11 cellular contexts compared by ENCODE assay signal in genomic region chr16:25011891-25012499, GRCh38. TPM values are rescaled to one million over a fixed set of nuclear protein-coding genes. Genes with fewer than 3 reads are reported as not detected.
DNase-seq lines count a peak whose midpoint lies in the region; ATAC-seq and TF ChIP-seq lines count a peak whose summit lies in the region.
"Had no signal": no experiment of that assay in that cellular context is flagged by ENCODE, and none has a peak within 500 bp of the region (broad histone marks: within the 10 kb centered on the region; RNA-seq: fewer than 3 reads in every experiment).

No MANE protein-coding gene starts in this region.

- H3K9ac ChIP-seq in SK-N-MC (ENCODE audit: insufficient read length): no peak overlapping the region
- H3K9ac ChIP-seq in fibroblast of lung (ENCODE audit: insufficient read depth, low read length): peak overlapping the region; percentile 11
- no peak overlapping the region for H3K9ac ChIP-seq in Karpas-422 (ENCODE audit: low read length)

- ATAC-seq in stimulated activated naive B cell treated with anti-CD40 and anti-IgM and Interleukin-4, amounts not matched to agents 10 μg/mL and 1 μg/mL and 100 μg/mL, for 72 hours (replicated peaks): no peak
- no peak for ATAC-seq in GM19452 (IDR thresholded peaks at IDR 0.05; ENCODE audit: unreplicated experiment)

- no peak for DNase-seq in activated T-cell treated with anti-CD3 and anti-CD28 coated beads, Interleukin-2, amount 50 U/mL, for 24 hours
- DNase-seq in activated T-cell treated with anti-CD3 and anti-CD28 coated beads for 4 hours: no peak
- no peak for DNase-seq in SK-N-MC (ENCODE audit: low read depth, low spot score)
- no peak for DNase-seq in fibroblast of lung (ENCODE audit: low read depth in 2 of 2)
- no peak for DNase-seq in stimulated activated naive B cell treated with anti-CD40 and anti-IgM and Interleukin-4, amounts not matched to agents 10 μg/mL and 1 μg/mL and 100 μg/mL, for 72 hours
- DNase-seq in Karpas-422: no peak
- DNase-seq in NCI-H2081 treated with DMSO at 0.1 percent for 48 hours (lab: John Stamatoyannopoulos, UW): no peak
- DNase-seq: KG1; stimulated activated CD4-positive, alpha-beta T cell treated with anti-CD3 and anti-CD28 coated beads, Interleukin-4, amount 100 ng/mL, for 24 hours had no signal

- H3K79me2 ChIP-seq in fibroblast of lung (ENCODE audit: control insufficient read depth, insufficient read depth, low read length) (peaks cover 81% of the 10 kb centered on the region), Karpas-422 (ENCODE audit: low read length) (peaks cover 54% of the 10 kb centered on the region)

- H3K36me3 ChIP-seq in SK-N-MC (ENCODE audit: insufficient read depth, low read length) (no peaks in the 10 kb centered on the region), fibroblast of lung (ENCODE audit: control insufficient read depth, insufficient read depth, low read length) (no peaks in the 10 kb centered on the region), Karpas-422 (ENCODE audit: insufficient read depth, low read length) (peaks cover 31% of the 10 kb centered on the region)
- H3K36me3 ChIP-seq: cardiac muscle cell had no signal

- H4K20me1 ChIP-seq in fibroblast of lung (ENCODE audit: control insufficient read depth, extremely low read depth, insufficient read depth, low read length) (no peaks in the 10 kb centered on the region), Karpas-422 (ENCODE audit: insufficient read depth, low read depth, low read length) (peaks cover 62% of the 10 kb centered on the region)

- no peaks in the 10 kb centered on the region for H3K9me3 ChIP-seq in SK-N-MC (ENCODE audit: low read depth, low read length)
- no peaks in the 10 kb centered on the region for H3K9me3 ChIP-seq in fibroblast of lung (ENCODE audit: control insufficient read depth, insufficient read depth, low read depth, low read length)
- no peaks in the 10 kb centered on the region for H3K9me3 ChIP-seq in Karpas-422 (ENCODE audit: low read length)

- H3K27me3 ChIP-seq in fibroblast of lung (ENCODE audit: control insufficient read depth, insufficient read depth, low read length) (no peaks in the 10 kb centered on the region), Karpas-422 (ENCODE audit: low read length) (no peaks in the 10 kb centered on the region; the same call in 1 of the 2 replicates)
- H3K27me3 ChIP-seq: cardiac muscle cell had no signal

- no peak for TF ChIP-seq CTCF in fibroblast of lung (conservative IDR thresholded peaks at IDR 0.05 in 1 of 2, IDR thresholded peaks at IDR 0.05 in 1 of 2; ENCODE audit: low read depth in 1 of 2, low read length in 2 of 2)

- peak overlapping the region; percentile 80 for H3K4me2 ChIP-seq in fibroblast of lung (ENCODE audit: extremely low read depth, insufficient read depth, low read length)
- no peak overlapping the region for H3K4me2 ChIP-seq in Karpas-422 (ENCODE audit: low read depth, low read length, poor library complexity, severe bottlenecking)

- no peaks in the 10 kb centered on the region for H3K27me3 Mint-ChIP-seq in activated T-cell treated with anti-CD3 and anti-CD28 coated beads, Interleukin-2, amount 50 U/mL, for 24 hours
- no peaks in the 10 kb centered on the region for H3K27me3 Mint-ChIP-seq in stimulated activated naive B cell treated with anti-CD40 and anti-IgM and Interleukin-4, amounts not matched to agents 10 μg/mL and 1 μg/mL and 100 μg/mL, for 72 hours

- no peaks in the 10 kb centered on the region for H3K9me2 ChIP-seq in Karpas-422 (replicated peaks; ENCODE audit: insufficient read depth, low read length)

- no peak overlapping the region for H3K27ac ChIP-seq in SK-N-MC
- peak overlapping the region; percentile 88 for H3K27ac ChIP-seq in fibroblast of lung (ENCODE audit: insufficient read depth, low read length)
- H3K27ac ChIP-seq in Karpas-422 (ENCODE audit: low read length): no peak overlapping the region
- H3K27ac ChIP-seq: cardiac muscle cell had no signal

- peaks cover 61% of the 10 kb centered on the region for H3K36me3 Mint-ChIP-seq in activated T-cell treated with anti-CD3 and anti-CD28 coated beads, Interleukin-2, amount 50 U/mL, for 24 hours (ENCODE audit: low read depth)
- peaks cover 37 to 52% of the 10 kb centered on the region in 2 donors for H3K36me3 Mint-ChIP-seq in stimulated activated naive B cell treated with anti-CD40 and anti-IgM and Interleukin-4, amounts not matched to agents 10 μg/mL and 1 μg/mL and 100 μg/mL, for 72 hours

- no peak overlapping the region for H2AFZ ChIP-seq in fibroblast of lung (ENCODE audit: low read length)
- H2AFZ ChIP-seq in Karpas-422 (ENCODE audit: low read length): no peak overlapping the region

- no peaks in the 10 kb centered on the region for H3K9me3 Mint-ChIP-seq in activated T-cell treated with anti-CD3 and anti-CD28 coated beads, Interleukin-2, amount 50 U/mL, for 24 hours
- H3K9me3 Mint-ChIP-seq in stimulated activated naive B cell treated with anti-CD40 and anti-IgM and Interleukin-4, amounts not matched to agents 10 μg/mL and 1 μg/mL and 100 μg/mL, for 72 hours: no peaks in the 10 kb centered on the region

- peaks cover 84% of the 10 kb centered on the region for H3K4me1 Mint-ChIP-seq in activated T-cell treated with anti-CD3 and anti-CD28 coated beads, Interleukin-2, amount 50 U/mL, for 24 hours (ENCODE audit: low read depth)
- H3K4me1 Mint-ChIP-seq in stimulated activated naive B cell treated with anti-CD40 and anti-IgM and Interleukin-4, amounts not matched to agents 10 μg/mL and 1 μg/mL and 100 μg/mL, for 72 hours: peaks cover 55 to 84% of the 10 kb centered on the region in 2 donors

- peak overlapping the region; percentile 95 for H3K27ac Mint-ChIP-seq in activated T-cell treated with anti-CD3 and anti-CD28 coated beads, Interleukin-2, amount 50 U/mL, for 24 hours
- H3K27ac Mint-ChIP-seq in stimulated activated naive B cell treated with anti-CD40 and anti-IgM and Interleukin-4, amounts not matched to agents 10 μg/mL and 1 μg/mL and 100 μg/mL, for 72 hours: peak overlapping the region; percentile 88

- peaks cover 38% of the 10 kb centered on the region for H3K4me1 ChIP-seq in fibroblast of lung (ENCODE audit: control insufficient read depth, extremely low read depth, insufficient read depth, low read length)
- H3K4me1 ChIP-seq in Karpas-422 (ENCODE audit: low read length): peaks cover 56% of the 10 kb centered on the region

- H3K4me3 ChIP-seq in SK-N-MC (0 out of 2 replicates have a peak overlapping the region, but pooled peaks have one; percentile 11), fibroblast of lung (replicated peaks in 1 of 4; ENCODE audit: control extremely low read depth in 1 of 4, insufficient read depth in 1 of 4, low read depth in 3 of 4, low read length in 4 of 4) (peak overlapping the region in 1 of 4 experiments; percentile 18), Karpas-422 (ENCODE audit: low read length) (no peak overlapping the region)
- H3K4me3 ChIP-seq: cardiac muscle cell had no signal

- no peak overlapping the region for H3K4me3 Mint-ChIP-seq in activated T-cell treated with anti-CD3 and anti-CD28 coated beads, Interleukin-2, amount 50 U/mL, for 24 hours
- peak overlapping the region; percentile 94 for H3K4me3 Mint-ChIP-seq in stimulated activated naive B cell treated with anti-CD40 and anti-IgM and Interleukin-4, amounts not matched to agents 10 μg/mL and 1 μg/mL and 100 μg/mL, for 72 hours

RNA-seq across cellular contexts. Expression of gene ARHGAP17, which starts 3.2 kb away (rescaled TPM):
- 24.7 and 43.4 TPM in 2 replicates for total RNA-seq in fibroblast of lung
- 60.0 and 61.6 TPM in 2 replicates for polyA plus RNA-seq in fibroblast of lung
- polyA plus RNA-seq in fibroblast of lung (2012): 90.7 and 110 TPM in 2 replicates
- 91.7 and 92.6 TPM in 2 replicates for polyA minus RNA-seq in fibroblast of lung (ENCODE audit: low replicate concordance)
- total RNA-seq in Karpas-422 (2014; rRNA removed; shearing (Covaris generic); ENCODE audit: low replicate concordance): 34.2 and 35.2 TPM in 2 replicates
